15 cellular contexts compared by ENCODE assay signal in the genomic region with DNA sequence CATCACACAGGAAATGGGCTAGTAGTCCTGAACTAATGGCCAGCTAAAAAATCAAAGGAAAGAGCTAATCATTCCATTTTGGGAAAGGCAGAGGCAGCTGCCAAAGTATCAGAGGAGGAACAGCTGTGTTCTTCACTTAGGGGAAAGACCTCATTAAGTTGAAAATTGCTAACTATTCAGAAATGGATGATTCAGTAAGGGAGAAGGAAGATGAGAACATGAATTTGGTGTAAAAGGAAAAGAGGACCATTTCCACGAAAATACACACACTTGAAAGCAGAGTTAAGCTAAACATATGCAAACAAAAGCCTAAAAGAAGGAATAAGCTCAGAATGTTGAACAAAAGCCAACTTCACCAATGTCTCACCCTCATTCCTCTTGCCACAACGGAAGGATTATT.
DNase-seq lines count a peak whose midpoint lies in the region; ATAC-seq, FAIRE-seq and TF ChIP-seq lines count a peak whose summit lies in the region.
"Had no signal": no experiment of that assay in that cellular context is flagged by ENCODE, and none has a peak within 500 bp of the region (broad histone marks: within the 10 kb centered on the region; RNA-seq: fewer than 3 reads in every experiment).

No MANE protein-coding gene starts in this region.

- H3K27ac ChIP-seq in breast epithelium (no peak overlapping the region), astrocyte (ENCODE audit: low read depth, low read length) (no peak overlapping the region)
- H3K27ac ChIP-seq: A549, C4-2B had no signal

- ATAC-seq in sciatic nerve (peak; percentile 45), GM18511 (IDR thresholded peaks at IDR 0.05; ENCODE audit: unreplicated experiment) (no peak)
- ATAC-seq: A549 had no signal

- DNase-seq in MCF 10A (ENCODE audit: unreplicated experiment) (peak; percentile 8), breast epithelium (ENCODE audit: low spot score in 2 of 2) (no peak), astrocyte (ENCODE audit: low read depth) (no peak), sciatic nerve (ENCODE audit: low spot score) (no peak), T1000 (lab: John Stamatoyannopoulos, UW) (no peak)
- DNase-seq: BE2C; CD4-positive, alpha-beta memory T cell; DND-41; GDM1; GOT3; H9 had no signal

- H3K4me3 ChIP-seq in breast epithelium: no peak overlapping the region
- no peak overlapping the region for H3K4me3 ChIP-seq in astrocyte (ENCODE audit: insufficient read depth, low read depth, low read length)
- H3K4me3 ChIP-seq: A549 had no signal

- no peak overlapping the region for H3K4me2 ChIP-seq in astrocyte (ENCODE audit: low read length)
- H3K4me2 ChIP-seq: A549 had no signal

- no peak for TF ChIP-seq POLR2A in breast epithelium (IDR thresholded peaks at IDR 0.05)

- peak; percentile 88 for FAIRE-seq in astrocyte (lab: Jason Lieb, UNC)
- FAIRE-seq: GM12892 had no signal

- no TSS peak for BruUV-seq in MCF 10A (replicated peaks; lab: Mats Ljungman, UMichigan)

- H3K27ac Mint-ChIP-seq in MCF 10A (ENCODE audit: low read depth, unreplicated experiment): no peak overlapping the region
- no peak overlapping the region for H3K27ac Mint-ChIP-seq in astrocyte (ENCODE audit: unreplicated experiment)
- H3K27ac Mint-ChIP-seq: CD4-positive, alpha-beta memory T cell; H9 had no signal

- no peak overlapping the region for H3K4me3 Mint-ChIP-seq in MCF 10A (ENCODE audit: unreplicated experiment)
- no peak overlapping the region for H3K4me3 Mint-ChIP-seq in astrocyte (ENCODE audit: unreplicated experiment)
- H3K4me3 Mint-ChIP-seq: CD4-positive, alpha-beta memory T cell; H9 had no signal

- no peaks in the 10 kb centered on the region for H4K20me1 ChIP-seq in astrocyte (ENCODE audit: insufficient read depth, low read length)

- H3K27me3 ChIP-seq in breast epithelium (peaks cover 0 to 44% of the 10 kb centered on the region in 2 donors), astrocyte (ENCODE audit: insufficient read depth, low read length) (no peaks in the 10 kb centered on the region)
- H3K27me3 ChIP-seq: BE2C had no signal

- H2AFZ ChIP-seq in astrocyte (ENCODE audit: low read depth, low read length): no peak overlapping the region

- H3K9me3 ChIP-seq in breast epithelium (no peaks in the 10 kb centered on the region), astrocyte (ENCODE audit: insufficient read depth, low read depth, low read length) (no peaks in the 10 kb centered on the region)
- H3K9me3 ChIP-seq: A549, BE2C had no signal

- CTCF ChIA-PET in MCF 10A (lab: Yijun Ruan, JAX): no interaction called here

- no peaks in the 10 kb centered on the region for H3K36me3 ChIP-seq in breast epithelium
- no peaks in the 10 kb centered on the region for H3K36me3 ChIP-seq in astrocyte (ENCODE audit: insufficient read depth, low read length)
- H3K36me3 ChIP-seq: BE2C had no signal

- H3K4me1 ChIP-seq in breast epithelium: no peaks in the 10 kb centered on the region
- no peaks in the 10 kb centered on the region for H3K4me1 ChIP-seq in astrocyte (ENCODE audit: insufficient read depth, low read length)
- H3K4me1 ChIP-seq: A549, BE2C had no signal

- no peaks in the 10 kb centered on the region for H3K9me3 Mint-ChIP-seq in MCF 10A (ENCODE audit: unreplicated experiment)
- no peaks in the 10 kb centered on the region for H3K9me3 Mint-ChIP-seq in astrocyte (ENCODE audit: unreplicated experiment)
- H3K9me3 Mint-ChIP-seq: H9 had no signal

- H3K4me1 Mint-ChIP-seq in MCF 10A (ENCODE audit: insufficient read depth, unreplicated experiment) (peaks cover 12% of the 10 kb centered on the region), astrocyte (ENCODE audit: low read depth, unreplicated experiment) (peaks cover 31% of the 10 kb centered on the region)
- H3K4me1 Mint-ChIP-seq: CD4-positive, alpha-beta memory T cell had no signal

- no peaks in the 10 kb centered on the region for H3K79me2 ChIP-seq in astrocyte (ENCODE audit: insufficient read depth, low read length)

- POLR2A ChIA-PET in MCF 10A (lab: Yijun Ruan, JAX): interaction anchor here (1.3 kb wide), 1 partner anchor 16 kb away, joined by 4 read pairs; no protein-coding TSS in a partner anchor

- H3K36me3 Mint-ChIP-seq in MCF 10A (ENCODE audit: insufficient read depth, unreplicated experiment) (no peaks in the 10 kb centered on the region), astrocyte (ENCODE audit: low read depth, unreplicated experiment) (no peaks in the 10 kb centered on the region)
- H3K36me3 Mint-ChIP-seq: CD4-positive, alpha-beta memory T cell had no signal

- no peak overlapping the region for H3K9ac ChIP-seq in astrocyte (ENCODE audit: low read length)

- intact Hi-C loops in MCF 10A (cut with micrococcal nuclease): no loop called here
- intact Hi-C loops in breast epithelium (cut with DNase I; ENCODE audit: low total_unique reads): no loop called here
- intact Hi-C loops in sciatic nerve (cut with DNase I): no loop called here

- TF ChIP-seq CTCF in MCF 10A (IDR thresholded peaks at IDR 0.05; ENCODE audit: unreplicated experiment) (no peak), breast epithelium (IDR thresholded peaks at IDR 0.05) (no peak), astrocyte (IDR thresholded peaks at IDR 0.05; ENCODE audit: insufficient read depth, low read depth, low read length) (no peak)

- H3K27me3 Mint-ChIP-seq in MCF 10A (ENCODE audit: insufficient read depth, unreplicated experiment) (peaks cover 53% of the 10 kb centered on the region), astrocyte (ENCODE audit: low read depth, unreplicated experiment) (no peaks in the 10 kb centered on the region)
- H3K27me3 Mint-ChIP-seq: CD4-positive, alpha-beta memory T cell had no signal
